In genomic region chr3:12579456-12579855, GRCh38 we compare ENCODE assay signal across 18 cellular contexts. TPM values are rescaled to one million over a fixed set of nuclear protein-coding genes. Genes with fewer than 3 reads are reported as not detected.
DNase-seq lines count a peak whose midpoint lies in the region; ATAC-seq and TF ChIP-seq lines count a peak whose summit lies in the region.
"Had no signal": no experiment of that assay in that cellular context is flagged by ENCODE, and none has a peak within 500 bp of the region (broad histone marks: within the 10 kb centered on the region; RNA-seq: fewer than 3 reads in every experiment).

No MANE protein-coding gene starts in this region.

- H3K4me3 ChIP-seq in BLaER1 (no peak overlapping the region), ascending aorta (no peak overlapping the region), mucosa of descending colon (no peak overlapping the region)
- no peak overlapping the region for H3K4me3 ChIP-seq in CD8-positive, alpha-beta T cell (ENCODE audit: low read depth, low read length)
- H3K4me3 ChIP-seq: GM12878, Peyer's patch, transverse colon had no signal

- H3K27me3 Mint-ChIP-seq in CD8-positive, alpha-beta T cell (ENCODE audit: low read depth): no peaks in the 10 kb centered on the region
- no peaks in the 10 kb centered on the region for H3K27me3 Mint-ChIP-seq in natural killer cell (ENCODE audit: low read depth in 2 of 2)
- H3K27me3 Mint-ChIP-seq: effector memory CD8-positive, alpha-beta T cell had no signal

- peaks cover 98% of the 10 kb centered on the region for H3K36me3 ChIP-seq in BLaER1
- H3K36me3 ChIP-seq in CD8-positive, alpha-beta T cell (ENCODE audit: insufficient read depth, low read length): peaks cover 34% of the 10 kb centered on the region
- H3K36me3 ChIP-seq in ascending aorta: peaks cover 73 to 97% of the 10 kb centered on the region in 2 donors
- peaks cover 9% of the 10 kb centered on the region for H3K36me3 ChIP-seq in mucosa of descending colon (ENCODE audit: low read depth)

- no peaks in the 10 kb centered on the region for H3K27me3 ChIP-seq in BLaER1
- H3K27me3 ChIP-seq in CD8-positive, alpha-beta T cell (ENCODE audit: insufficient read depth, low read length): no peaks in the 10 kb centered on the region
- no peaks in the 10 kb centered on the region for H3K27me3 ChIP-seq in ascending aorta
- H3K27me3 ChIP-seq: Peyer's patch, transverse colon had no signal

- no peak for DNase-seq in CD8-positive, alpha-beta T cell
- DNase-seq in ascending aorta (ENCODE audit: low spot score in 2 of 2): no peak
- DNase-seq in natural killer cell: no peak
- DNase-seq in mucosa of descending colon: no peak
- no peak for DNase-seq in kidney glomerular epithelial cell (lab: John Stamatoyannopoulos, UW)
- DNase-seq in NCI-H526 treated with DMSO at 0.1 percent for 48 hours (lab: John Stamatoyannopoulos, UW): no peak
- no peak for DNase-seq in activated gamma-delta T cell treated with Interleukin-2 at 50 U/mL for 16 hours
- DNase-seq: activated CD4-positive, CD25-positive, alpha-beta regulatory T cell; effector memory CD8-positive, alpha-beta T cell; NCI-H2081; NCI-H748 treated with DMSO at 0.1 percent for 48 hours; Peyer's patch; transverse colon had no signal

- peak overlapping the region; percentile 77 for H3K27ac Mint-ChIP-seq in CD8-positive, alpha-beta T cell
- H3K27ac Mint-ChIP-seq in natural killer cell: peak overlapping the region; percentile 70 to 85

- peak overlapping the region; percentile 73 for H3K4me2 ChIP-seq in BLaER1

- peaks cover 4% of the 10 kb centered on the region for H3K9me3 Mint-ChIP-seq in CD8-positive, alpha-beta T cell
- no peaks in the 10 kb centered on the region for H3K9me3 Mint-ChIP-seq in natural killer cell
- H3K9me3 Mint-ChIP-seq: effector memory CD8-positive, alpha-beta T cell had no signal

- peaks cover 92% of the 10 kb centered on the region for H3K36me3 Mint-ChIP-seq in CD8-positive, alpha-beta T cell
- peaks cover 28% of the 10 kb centered on the region for H3K36me3 Mint-ChIP-seq in natural killer cell

- peak overlapping the region; percentile 74 for H3K27ac ChIP-seq in BLaER1
- H3K27ac ChIP-seq in CD8-positive, alpha-beta T cell (ENCODE audit: low read depth, low read length): no peak overlapping the region
- H3K27ac ChIP-seq in ascending aorta: peak overlapping the region; percentile 15 to 27
- H3K27ac ChIP-seq: Peyer's patch, transverse colon had no signal

- POLR2A ChIA-PET in CD8-positive, alpha-beta T cell (lab: Charles Lee): no interaction called here

- CTCF ChIA-PET in CD8-positive, alpha-beta T cell (lab: Charles Lee): interaction anchor here (0.6 to 0.7 kb wide), 2 partner anchors 86 to 195 kb away, joined by 3 read pairs; no protein-coding TSS in a partner anchor

- H3K4me1 ChIP-seq in BLaER1: peaks cover 14% of the 10 kb centered on the region
- H3K4me1 ChIP-seq in CD8-positive, alpha-beta T cell (ENCODE audit: insufficient read depth, low read length): no peaks in the 10 kb centered on the region
- H3K4me1 ChIP-seq in ascending aorta: peaks cover 0 to 2% of the 10 kb centered on the region in 2 donors
- no peaks in the 10 kb centered on the region for H3K4me1 ChIP-seq in mucosa of descending colon (ENCODE audit: low read depth)
- H3K4me1 ChIP-seq: Peyer's patch had no signal

- H3K4me3 Mint-ChIP-seq in CD8-positive, alpha-beta T cell: no peak overlapping the region
- no peak overlapping the region for H3K4me3 Mint-ChIP-seq in natural killer cell
- H3K4me3 Mint-ChIP-seq: effector memory CD8-positive, alpha-beta T cell had no signal

- no peak for TF ChIP-seq CTCF in CD8-positive, alpha-beta T cell (IDR thresholded peaks at IDR 0.05)
- TF ChIP-seq CTCF in ascending aorta (IDR thresholded peaks at IDR 0.05) (no peak), natural killer cell (IDR thresholded peaks at IDR 0.05) (no peak), mucosa of descending colon (IDR thresholded peaks at IDR 0.05) (no peak)

- intact Hi-C loops in CD8-positive, alpha-beta T cell (cut with DNase I, micrococcal nuclease): loop anchor here in 1 of 2 experiments (1.0 kb wide), 1 partner anchor 84 kb away; no protein-coding TSS in a partner anchor
- intact Hi-C loops in ascending aorta (cut with DNase I): no loop called here
- intact Hi-C loops in natural killer cell (cut with micrococcal nuclease): no loop called here
- intact Hi-C loops in mucosa of descending colon (cut with DNase I, micrococcal nuclease): no loop called here

- H4K20me1 ChIP-seq in BLaER1: peaks cover 62% of the 10 kb centered on the region

- no peak overlapping the region for H3K9ac ChIP-seq in BLaER1

- H3K4me1 Mint-ChIP-seq in CD8-positive, alpha-beta T cell (ENCODE audit: low read depth): peaks cover 2% of the 10 kb centered on the region
- peaks cover 0 to 9% of the 10 kb centered on the region in 2 donors for H3K4me1 Mint-ChIP-seq in natural killer cell

- H3K9me3 ChIP-seq in BLaER1 (peaks cover 17% of the 10 kb centered on the region), ascending aorta (no peaks in the 10 kb centered on the region), mucosa of descending colon (no peaks in the 10 kb centered on the region)
- no peaks in the 10 kb centered on the region for H3K9me3 ChIP-seq in CD8-positive, alpha-beta T cell (ENCODE audit: low read length)
- H3K9me3 ChIP-seq: Peyer's patch, transverse colon had no signal

- ATAC-seq in CD8-positive, alpha-beta T cell: no peak
- ATAC-seq in natural killer cell (no peak), mucosa of descending colon (no peak)
- ATAC-seq: effector memory CD8-positive, alpha-beta T cell; GM12878 had no signal

RNA-seq across cellular contexts. Expression of gene MKRN2, which starts 22.6 kb away (rescaled TPM):
- total RNA-seq in CD8-positive, alpha-beta T cell: 10 to 100 TPM; 24.8 to 25.5 TPM
- total RNA-seq in ascending aorta (25.2 TPM), natural killer cell (10 to 100 TPM; 23.9 to 31.7 (median 29.4) TPM), mucosa of descending colon (10 to 100 TPM; 19.5 to 23.8 (median 20.2) TPM)

RNA-seq across cellular contexts. Expression of gene MKRN2OS, which starts 34.2 kb away (rescaled TPM):
- total RNA-seq in CD8-positive, alpha-beta T cell: not detected
- total RNA-seq in ascending aorta (not detected), natural killer cell (not detected), mucosa of descending colon (1 to 10 TPM; 2.2 to 8.2 (median 5.3) TPM)
- total RNA-seq: frontal cortex, HT1080, posterior vena cava had no signal
